ENCODE assay signal across 1 cellular context in genomic region chr12:26090853-26091510, GRCh38.
A peak's percentile ranks its signal among the peaks of the same experiment; 100 is the strongest.
TF ChIP-seq lines count a peak whose summit lies in the region.

No MANE protein-coding gene starts in this region.

TF ChIP-seq in HepG2, 621 proteins besides CTCF, POLR2A, EP300 and RAD21:
- TF ChIP-seq TEAD3 (CRISPR knock-in tag; optimal IDR thresholded peaks at IDR 0.05; ENCODE audit: borderline replicate concordance) (peak; percentile 70), ZNF558 (CRISPR knock-in tag; IDR thresholded peaks at IDR 0.05; ENCODE audit: borderline replicate concordance) (no peak)
